Comparison of ENCODE assay signal across 1 cellular context in genomic region chr11:1232328-1233321, GRCh38.
TF ChIP-seq lines count a peak whose summit lies in the region.

No MANE protein-coding gene starts in this region.

TF ChIP-seq in IMR-90, 13 proteins besides CTCF, POLR2A, EP300 and RAD21 (continued from another document):
- TF ChIP-seq NFE2L2 (IDR thresholded peaks at IDR 0.05; ENCODE audit: low read depth, low read length): no peak
